In genomic region chr6:19301980-19302379, GRCh38 we compare ENCODE assay signal across 13 cellular contexts.
DNase-seq lines count a peak whose midpoint lies in the region; TF ChIP-seq lines count a peak whose summit lies in the region.
"Had no signal": no experiment of that assay in that cellular context is flagged by ENCODE, and none has a peak within 500 bp of the region (broad histone marks: within the 10 kb centered on the region; RNA-seq: fewer than 3 reads in every experiment).

No MANE protein-coding gene starts in this region.

- H3K36me3 ChIP-seq in parathyroid adenoma (ENCODE audit: control insufficient read depth, insufficient read depth, low read length), result no peaks in the 10 kb centered on the region
- H3K36me3 ChIP-seq in adrenal gland (replicated peaks in 1 of 2), result no peaks in the 10 kb centered on the region
- H3K36me3 ChIP-seq: colonic mucosa had no signal

- no peaks in the 10 kb centered on the region for H3K27me3 ChIP-seq in parathyroid adenoma (ENCODE audit: control insufficient read depth, insufficient read depth, low read length)
- H3K27me3 ChIP-seq in adrenal gland, result no peaks in the 10 kb centered on the region
- H3K27me3 ChIP-seq: colonic mucosa had no signal

- H3K9ac ChIP-seq in parathyroid adenoma, result no peak overlapping the region

- H3K27ac ChIP-seq in parathyroid adenoma (no peak overlapping the region), adrenal gland (no peak overlapping the region)
- H3K27ac ChIP-seq: colonic mucosa had no signal

- H3K4me2 ChIP-seq in parathyroid adenoma (ENCODE audit: low read length), result no peak overlapping the region

- no peaks in the 10 kb centered on the region for H3K79me2 ChIP-seq in parathyroid adenoma

- DNase-seq in GM04504 (ENCODE audit: low read depth), result peak; percentile 13
- peak; percentile 90 for DNase-seq in NCI-H2029 (lab: John Stamatoyannopoulos, UW)
- DNase-seq in astrocyte of the hippocampus (ENCODE audit: low read depth, low spot score), result peak; percentile 65
- no peak for DNase-seq in epidermal melanocyte (ENCODE audit: insufficient read length, low spot score)
- DNase-seq in stimulated activated CD4-positive, alpha-beta T cell treated with anti-CD3 and anti-CD28 coated beads, Interleukin-4, amount 100 ng/mL, for 4 hours, result no peak
- no peak for DNase-seq in adrenal gland
- DNase-seq in activated CD4-positive, alpha-beta T cell treated with anti-CD3 and anti-CD28 coated beads for 1 hour, result no peak
- DNase-seq: Caco-2; colonic mucosa; NCI-H1105; stimulated activated CD4-positive, alpha-beta T cell treated with anti-CD3 and anti-CD28 coated beads, Interleukin-2, amount 100 ng/mL, for 24 hours; stimulated activated naive CD8-positive, alpha-beta T cell treated with anti-CD3 and anti-CD28 coated beads, Interleukin-15, Interleukin-2, amounts not matched to agents 100 U/mL and 50 U/mL, for 24 hours had no signal

- TF ChIP-seq CTCF in parathyroid adenoma (IDR thresholded peaks at IDR 0.05) (no peak), adrenal gland (IDR thresholded peaks at IDR 0.05) (no peak)

- intact Hi-C loops in adrenal gland (cut with DNase I), result no loop called here

- H3K4me1 ChIP-seq in parathyroid adenoma, result peaks cover 2% of the 10 kb centered on the region
- H3K4me1 ChIP-seq in adrenal gland (replicated peaks in 1 of 2), result no peaks in the 10 kb centered on the region
- H3K4me1 ChIP-seq: Caco-2, colonic mucosa had no signal

- 48 to 78% (median 69%) methylated on average over 2 of the region's 2 CpGs for WGBS in adrenal gland, 4 donors

- H3K4me3 ChIP-seq in parathyroid adenoma (ENCODE audit: low read depth, low read length), result no peak overlapping the region
- no peak overlapping the region for H3K4me3 ChIP-seq in adrenal gland
- H3K4me3 ChIP-seq: colonic mucosa had no signal

- TF ChIP-seq POLR2A in adrenal gland (IDR thresholded peaks at IDR 0.05), result no peak

- peak overlapping the region; percentile 22 for H2AFZ ChIP-seq in parathyroid adenoma

- no peaks in the 10 kb centered on the region for H3K9me3 ChIP-seq in parathyroid adenoma (ENCODE audit: control insufficient read depth, low read length)
- H3K9me3 ChIP-seq in adrenal gland (replicated peaks in 1 of 3), result no peaks in the 10 kb centered on the region
- H3K9me3 ChIP-seq: Caco-2, colonic mucosa had no signal

Comparison
In these comparisons a context has a peak if more than half of its experiments do, and no peak if none do; other contexts are left out.
1. DNase-seq: peak in GM04504 (single experiment), NCI-H2029 (single experiment) and astrocyte of the hippocampus (single experiment); none in epidermal melanocyte (single experiment), stimulated activated CD4-positive, alpha-beta T cell treated with anti-CD3 and anti-CD28 coated beads, Interleukin-4, amount 100 ng/mL, for 4 hours (0 of 2), adrenal gland (0 of 7) and activated CD4-positive, alpha-beta T cell treated with anti-CD3 and anti-CD28 coated beads for 1 hour (single experiment).